1 cellular context compared by ENCODE assay signal in the genomic region with DNA sequence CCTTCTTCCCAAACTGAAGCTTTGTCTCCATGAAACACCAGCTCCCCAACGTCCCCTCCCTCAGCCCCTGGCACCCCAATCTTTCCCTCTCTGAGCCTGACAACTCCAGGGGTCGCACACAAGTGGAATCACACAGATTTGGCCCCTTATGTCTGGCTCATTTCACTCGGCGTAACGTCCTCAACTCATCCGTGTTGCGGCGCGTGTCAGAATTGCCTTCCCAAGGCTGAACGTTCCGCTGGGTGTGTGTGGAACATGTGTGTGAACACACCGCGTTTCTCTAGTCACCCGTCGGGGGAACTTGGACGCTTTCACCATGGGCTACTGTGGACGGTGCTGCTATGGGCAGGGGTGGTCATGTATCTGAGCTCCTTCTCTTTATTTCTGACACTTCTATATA.
TF ChIP-seq lines count a peak whose summit lies in the region.

No MANE protein-coding gene starts in this region.

TF ChIP-seq in WTC11, 78 proteins besides CTCF, POLR2A, EP300 and RAD21 (continued from another document):
- TF ChIP-seq E2F1 (CRISPR knock-in tag; IDR thresholded peaks at IDR 0.05) (no peak), JUN (CRISPR knock-in tag; IDR thresholded peaks at IDR 0.05) (no peak)
